In genomic region chr13:65854431-65854830, GRCh38 we compare ENCODE assay signal across 19 cellular contexts.
DNase-seq lines count a peak whose midpoint lies in the region; ATAC-seq and TF ChIP-seq lines count a peak whose summit lies in the region.
"Had no signal": no experiment of that assay in that cellular context is flagged by ENCODE, and none has a peak within 500 bp of the region (broad histone marks: within the 10 kb centered on the region; RNA-seq: fewer than 3 reads in every experiment).

No MANE protein-coding gene starts in this region.

- H3K27ac ChIP-seq in Karpas-422 (ENCODE audit: low read length) (no peak overlapping the region), OCI-LY1 (ENCODE audit: low read depth, low read length, poor library complexity, severe bottlenecking) (no peak overlapping the region), mesendoderm (ENCODE audit: low read depth, low read length) (no peak overlapping the region)
- H3K27ac ChIP-seq: 22Rv1, GM23248 had no signal

- H3K4me1 ChIP-seq in Karpas-422 (ENCODE audit: low read length) (no peaks in the 10 kb centered on the region), OCI-LY1 (ENCODE audit: insufficient read depth, low read length, severe bottlenecking) (peaks cover 37% of the 10 kb centered on the region), mesendoderm (ENCODE audit: control insufficient read depth, low read depth, low read length) (no peaks in the 10 kb centered on the region)

- H3K27me3 ChIP-seq in Karpas-422 (ENCODE audit: low read length) (no peaks in the 10 kb centered on the region), OCI-LY1 (ENCODE audit: insufficient read depth, low read length) (no peaks in the 10 kb centered on the region), mesendoderm (ENCODE audit: insufficient read depth, low read length, poor library complexity) (no peaks in the 10 kb centered on the region), H7 (ENCODE audit: control insufficient read depth, insufficient read depth, low read length) (no peaks in the 10 kb centered on the region)

- H3K9me3 ChIP-seq in Karpas-422 (ENCODE audit: low read length) (no peaks in the 10 kb centered on the region; the same call in 1 of the 2 replicates), OCI-LY1 (ENCODE audit: low read length) (no peaks in the 10 kb centered on the region)

- no peak overlapping the region for H4K5ac ChIP-seq in mesendoderm (ENCODE audit: low read length)

- no peak overlapping the region for H2BK120ac ChIP-seq in mesendoderm (ENCODE audit: low read depth, low read length)

- DNase-seq in Karpas-422 (no peak), mesendoderm (peak; percentile 22), H7 (no peak), Ammon's horn (ENCODE audit: low spot score) (no peak), SW 1271 (lab: John Stamatoyannopoulos, UW) (no peak)
- DNase-seq: C1 segment of cervical spinal cord; Calu3; CD4-positive, alpha-beta memory T cell; COR-L47; DMS53; DMS79 treated with DMSO at 0.1 percent for 48 hours; GF-D8; GM23248; H9 had no signal

- no peak overlapping the region for H3K56ac ChIP-seq in mesendoderm (ENCODE audit: low read length)

- no peak for ATAC-seq in SK-N-SH treated with all-trans-retinoic acid at 6 μM for 48 hours
- ATAC-seq in GM18502 (IDR thresholded peaks at IDR 0.05; ENCODE audit: poor library complexity, unreplicated experiment), result no peak
- ATAC-seq: HCT116 had no signal

- H2AFZ ChIP-seq in Karpas-422 (ENCODE audit: low read length), result 0 out of 2 replicates have a peak overlapping the region, but pooled peaks have one; percentile 16
- H2AFZ ChIP-seq in OCI-LY1 (ENCODE audit: low read length), result peak overlapping the region; percentile 18
- H2AFZ ChIP-seq: GM23248 had no signal

- H2BK15ac ChIP-seq in mesendoderm (replicated peaks; ENCODE audit: low read depth), result no peak overlapping the region

- WGBS in mesendoderm (ENCODE audit: extremely low coverage, insufficient coverage, low lambda C conversion rate), result no CpG with 5 or more reads among the region's 3 CpGs

- H3K4me3 ChIP-seq in Karpas-422 (ENCODE audit: low read length) (no peak overlapping the region), OCI-LY1 (ENCODE audit: low read depth, low read length, poor library complexity, severe bottlenecking) (no peak overlapping the region), mesendoderm (ENCODE audit: low read length) (no peak overlapping the region), H7 (ENCODE audit: insufficient read depth, low read depth, low read length) (no peak overlapping the region)
- H3K4me3 ChIP-seq: GM23248 had no signal

- no peaks in the 10 kb centered on the region for H3K36me3 ChIP-seq in Karpas-422 (ENCODE audit: insufficient read depth, low read length)
- H3K36me3 ChIP-seq in OCI-LY1 (ENCODE audit: insufficient read depth, low read length), result no peaks in the 10 kb centered on the region
- H3K36me3 ChIP-seq in mesendoderm (ENCODE audit: control insufficient read depth, insufficient read depth, low read length), result no peaks in the 10 kb centered on the region
- H3K36me3 ChIP-seq in H7 (replicated peaks; ENCODE audit: control insufficient read depth, insufficient read depth, low read length), result no peaks in the 10 kb centered on the region

- no peak overlapping the region for H2BK5ac ChIP-seq in mesendoderm (ENCODE audit: low read length)

- no peak overlapping the region for H3K18ac ChIP-seq in mesendoderm (ENCODE audit: low read length)

- H4K20me1 ChIP-seq in Karpas-422 (ENCODE audit: insufficient read depth, low read depth, low read length) (no peaks in the 10 kb centered on the region), OCI-LY1 (ENCODE audit: insufficient read depth, low read length) (no peaks in the 10 kb centered on the region)

- no peak for TF ChIP-seq CTCF in OCI-LY1 (IDR thresholded peaks at IDR 0.05; ENCODE audit: low read length)

- no peaks in the 10 kb centered on the region for H3K79me1 ChIP-seq in mesendoderm (ENCODE audit: low read length)

- no peaks in the 10 kb centered on the region for H3F3A ChIP-seq in OCI-LY1 (ENCODE audit: insufficient read depth, low read length)

- H3K4me2 ChIP-seq in Karpas-422 (ENCODE audit: low read depth, low read length, poor library complexity, severe bottlenecking) (no peak overlapping the region), OCI-LY1 (ENCODE audit: low read length) (no peak overlapping the region), mesendoderm (ENCODE audit: low read length) (no peak overlapping the region)

- H2AK5ac ChIP-seq in mesendoderm (ENCODE audit: low read length), result no peak overlapping the region

- H3K9me2 ChIP-seq in Karpas-422 (replicated peaks; ENCODE audit: insufficient read depth, low read length) (no peaks in the 10 kb centered on the region), OCI-LY1 (ENCODE audit: low read depth, low read length) (no peaks in the 10 kb centered on the region)

- no peak overlapping the region for H3K23ac ChIP-seq in mesendoderm (ENCODE audit: low read length)

- no peak overlapping the region for H3K4ac ChIP-seq in mesendoderm (ENCODE audit: low read depth, low read length)

- no peaks in the 10 kb centered on the region for H3K79me2 ChIP-seq in Karpas-422 (ENCODE audit: low read length)
- no peaks in the 10 kb centered on the region for H3K79me2 ChIP-seq in OCI-LY1 (ENCODE audit: insufficient read depth, low read length)
- no peaks in the 10 kb centered on the region for H3K79me2 ChIP-seq in mesendoderm (ENCODE audit: control insufficient read depth, insufficient read depth, low read length)

- no peak overlapping the region for H4K8ac ChIP-seq in mesendoderm (ENCODE audit: low read depth, low read length)

- H3K9ac ChIP-seq in Karpas-422 (ENCODE audit: low read length) (no peak overlapping the region), OCI-LY1 (ENCODE audit: low read length) (no peak overlapping the region), mesendoderm (ENCODE audit: low read length) (no peak overlapping the region)
- H3K9ac ChIP-seq: GM23248 had no signal

TF ChIP-seq in SK-N-SH treated with all-trans-retinoic acid at 6 μM for 48 hours, 23 proteins besides CTCF, POLR2A, EP300 and RAD21:
- peak; percentile 46; the same call in 1 of the 2 replicates for TF ChIP-seq TCF4 (CRISPR knock-in tag; IDR thresholded peaks at IDR 0.05; ENCODE audit: borderline replicate concordance)
- TF ChIP-seq PATZ1 (CRISPR knock-in tag; IDR thresholded peaks at IDR 0.05; ENCODE audit: borderline replicate concordance), result no peak
